In the genomic region with DNA sequence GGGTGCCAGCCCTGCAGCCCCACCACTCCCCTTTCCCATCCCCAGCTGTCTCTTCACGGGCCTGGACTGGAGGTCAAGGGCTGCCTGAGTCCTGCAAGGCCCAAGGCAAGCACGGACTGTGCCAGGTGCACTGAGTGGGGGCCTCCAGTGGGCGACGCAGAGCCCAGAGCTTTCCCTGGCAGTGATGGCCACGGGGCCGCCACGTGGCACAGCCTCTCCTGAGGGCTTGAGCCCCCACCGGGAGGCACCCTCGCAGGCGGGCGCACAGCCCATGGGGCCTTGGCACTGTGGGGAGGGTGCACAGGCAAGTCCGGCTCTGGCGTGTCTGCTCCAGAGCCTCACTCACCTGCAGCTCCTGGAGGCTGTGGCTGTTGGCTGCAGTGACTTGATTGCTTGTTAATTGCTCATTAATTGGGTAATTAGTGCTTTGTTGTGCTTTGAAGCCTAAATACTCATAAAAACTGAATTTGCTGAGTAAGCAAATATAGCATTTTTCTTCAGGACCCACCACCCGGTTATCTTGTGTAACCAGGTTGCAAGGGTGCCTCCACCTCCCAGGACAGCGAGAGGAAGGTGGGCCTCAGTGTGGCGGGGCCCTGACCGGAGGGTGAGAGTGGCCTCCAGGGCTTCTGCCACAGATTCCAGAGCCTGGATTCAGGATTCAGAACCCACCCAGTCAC, we compare ENCODE assay signal across 26 cellular contexts.
"Had no signal": no experiment of that assay in that cellular context is flagged by ENCODE, and none has a peak within 500 bp of the region (broad histone marks: within the 10 kb centered on the region; RNA-seq: fewer than 3 reads in every experiment).

No MANE protein-coding gene starts in this region.

- DNase-seq: cortex of kidney; effector memory CD8-positive, alpha-beta T cell; erythroblast; esophagus squamous epithelium; foreskin melanocyte; glutamatergic neuron; mesenchymal stem cell; mucosa of descending colon; naive B cell; stimulated activated CD4-positive, alpha-beta T cell treated with anti-CD3 and anti-CD28 coated beads, Interleukin-12 subunit alpha, Interleukin-12 subunit beta, amount 100 ng/mL, for 4 hours; stimulated activated CD4-positive, alpha-beta T cell treated with anti-CD3 and anti-CD28 coated beads, Interleukin-1b, Interleukin-23, amount 100 ng/mL, for 48 hours; stimulated activated CD4-positive, alpha-beta T cell treated with anti-CD3 and anti-CD28 coated beads, Interleukin-4, amount 100 ng/mL, for 1 hour; stimulated activated CD8-positive, alpha-beta memory T cell treated with anti-CD3 and anti-CD28 coated beads, Interleukin-4, amount 100 ng/mL, for 48 hours; stimulated activated naive CD4-positive, alpha-beta T cell; stimulated activated naive CD8-positive, alpha-beta T cell treated with anti-CD3 and anti-CD28 coated beads, Interleukin-15, amount 100 ng/mL, for 72 hours; transverse colon; upper lobe of right lung; uterus had no signal

- H3K9me3 ChIP-seq: esophagus squamous epithelium, mucosa of descending colon, prostate gland, right atrium auricular region, suprapubic skin, transverse colon, upper lobe of right lung, uterus had no signal

- H3K4me2 ChIP-seq: smooth muscle cell had no signal

- H3K4me3 ChIP-seq: esophagus squamous epithelium, mucosa of descending colon, prostate gland, right atrium auricular region, smooth muscle cell, suprapubic skin, transverse colon, upper lobe of right lung, uterus had no signal

- FAIRE-seq: endometrium, keratinocyte had no signal

- H3K79me2 ChIP-seq: parathyroid adenoma had no signal

- H3K9ac ChIP-seq: parathyroid adenoma had no signal

- H3K36me3 ChIP-seq: prostate gland, transverse colon, upper lobe of right lung, uterus had no signal

- H3K27ac ChIP-seq: esophagus squamous epithelium, parathyroid adenoma, prostate gland, right atrium auricular region, suprapubic skin, transverse colon, upper lobe of right lung, uterus had no signal

- H2AFZ ChIP-seq: parathyroid adenoma had no signal

- H3K4me1 ChIP-seq: esophagus squamous epithelium, parathyroid adenoma, prostate gland, right atrium auricular region, suprapubic skin, transverse colon, upper lobe of right lung, uterus had no signal

- ATAC-seq: effector memory CD8-positive, alpha-beta T cell; mucosa of descending colon; natural killer cell treated with Interleukin-12 subunit alpha and Interleukin-12 subunit beta and Interleukin-15 and Interleukin-18, amount 100 ng/mL, for 72 hours; stimulated activated naive CD8-positive, alpha-beta T cell treated with anti-CD3 and anti-CD28 coated beads, Interleukin-15, amount 100 ng/mL, for 72 hours; upper lobe of right lung had no signal

- H3K27me3 ChIP-seq: esophagus squamous epithelium, right atrium auricular region, suprapubic skin, transverse colon, upper lobe of right lung, uterus had no signal
